25 cellular contexts compared by ENCODE assay signal in genomic region chr3:112413722-112414121, GRCh38.
"Had no signal": no experiment of that assay in that cellular context is flagged by ENCODE, and none has a peak within 500 bp of the region (broad histone marks: within the 10 kb centered on the region; RNA-seq: fewer than 3 reads in every experiment).

No MANE protein-coding gene starts in this region.

- H3K27me3 Mint-ChIP-seq: activated naive CD8-positive, alpha-beta T cell; naive thymus-derived CD8-positive, alpha-beta T cell; stimulated activated naive CD8-positive, alpha-beta T cell treated with anti-CD3 and anti-CD28 coated beads, Interleukin-15, Interleukin-2, amounts not matched to agents 100 ng/mL and 50 ng/mL, for 24 hours; type B pancreatic cell had no signal

- H2AFZ ChIP-seq: neural progenitor cell had no signal

- DNase-seq: activated CD4-positive, alpha-beta T cell treated with anti-CD3 and anti-CD28 coated beads, Interleukin-2, amount 50 U/mL, for 48 hours; activated CD8-positive, alpha-beta memory T cell treated with anti-CD3 and anti-CD28 coated beads for 24 hours; activated effector memory CD4-positive, alpha-beta T cell treated with Interleukin-2 at 50 U/mL for 16 hours; activated naive CD4-positive, alpha-beta T cell treated with Interleukin-2 at 50 U/mL for 16 hours; adrenal gland; aorta; cerebellar nuclear complex; colonic mucosa; dorsolateral prefrontal cortex; effector memory CD4-positive, alpha-beta T cell; left ventricle myocardium inferior; naive thymus-derived CD8-positive, alpha-beta T cell; spleen; stimulated activated CD4-positive, alpha-beta T cell treated with anti-CD3 and anti-CD28 coated beads, Interleukin-2, amount 100 ng/mL, for 48 hours; T-helper 2 cell had no signal

- H3K4me3 Mint-ChIP-seq: activated naive CD8-positive, alpha-beta T cell; brain; naive thymus-derived CD8-positive, alpha-beta T cell; neural progenitor cell; stimulated activated naive CD8-positive, alpha-beta T cell treated with anti-CD3 and anti-CD28 coated beads, Interleukin-15, Interleukin-2, amounts not matched to agents 100 ng/mL and 50 ng/mL, for 24 hours; type B pancreatic cell had no signal

- H3K4me3 ChIP-seq: adrenal gland, cardiac muscle cell, colonic mucosa, dorsolateral prefrontal cortex, left ventricle myocardium inferior, lung, neural progenitor cell, right atrium auricular region, spleen, thoracic aorta, vagina had no signal

- H3K4me1 ChIP-seq: adrenal gland, colonic mucosa, left ventricle myocardium inferior, neural progenitor cell, right atrium auricular region, vagina had no signal

- H3K9me3 Mint-ChIP-seq: neural progenitor cell, type B pancreatic cell had no signal

- H3K27me3 ChIP-seq: adrenal gland, cardiac muscle cell, colonic mucosa, dorsolateral prefrontal cortex, neural progenitor cell, right atrium auricular region, spleen, vagina had no signal

- H3K36me3 ChIP-seq: adrenal gland, cardiac muscle cell, colonic mucosa, left ventricle myocardium inferior, neural progenitor cell, right atrium auricular region, spleen, thoracic aorta, vagina had no signal

- H3K27ac Mint-ChIP-seq: activated naive CD8-positive, alpha-beta T cell; brain; neural progenitor cell; stimulated activated naive CD8-positive, alpha-beta T cell treated with anti-CD3 and anti-CD28 coated beads, Interleukin-15, Interleukin-2, amounts not matched to agents 100 ng/mL and 50 ng/mL, for 24 hours; type B pancreatic cell had no signal

- H3K27ac ChIP-seq: adrenal gland, cardiac muscle cell, colonic mucosa, dorsolateral prefrontal cortex, left ventricle myocardium inferior, neural progenitor cell, right atrium auricular region, vagina had no signal

- ATAC-seq: naive thymus-derived CD8-positive, alpha-beta T cell had no signal

- H3K4me1 Mint-ChIP-seq: brain, neural progenitor cell had no signal

- H3K9ac ChIP-seq: neural progenitor cell had no signal

- H3K9me3 ChIP-seq: adrenal gland, colonic mucosa, left ventricle myocardium inferior, right atrium auricular region, spleen, thoracic aorta, vagina had no signal

- H3K4me2 ChIP-seq: neural progenitor cell had no signal

- H3K36me3 Mint-ChIP-seq: activated naive CD8-positive, alpha-beta T cell; brain; naive thymus-derived CD8-positive, alpha-beta T cell; neural progenitor cell; type B pancreatic cell had no signal
